21 cellular contexts compared by ENCODE assay signal in genomic region chr2:202007015-202008011, GRCh38. TPM values are rescaled to one million over a fixed set of nuclear protein-coding genes. Genes with fewer than 3 reads are reported as not detected.
DNase-seq lines count a peak whose midpoint lies in the region; ATAC-seq and TF ChIP-seq lines count a peak whose summit lies in the region.
"Had no signal": no experiment of that assay in that cellular context is flagged by ENCODE, and none has a peak within 500 bp of the region (broad histone marks: within the 10 kb centered on the region; RNA-seq: fewer than 3 reads in every experiment).

No MANE protein-coding gene starts in this region.

- H3K4me1 Mint-ChIP-seq in stimulated activated naive B cell treated with anti-CD40 and anti-IgM and Interleukin-4, amounts not matched to agents 10 μg/mL and 1 μg/mL and 100 μg/mL, for 72 hours = peaks cover 15 to 23% of the 10 kb centered on the region in 2 donors
- H3K4me1 Mint-ChIP-seq: activated naive CD8-positive, alpha-beta T cell treated with anti-CD3 and anti-CD28 coated beads, Interleukin-2, amount 10 ng/mL, durations not matched to agents 7 days and 5 days; central memory CD8-positive, alpha-beta T cell had no signal

- peaks cover 5 to 20% of the 10 kb centered on the region in 2 donors for H3K27me3 Mint-ChIP-seq in stimulated activated naive B cell treated with anti-CD40 and anti-IgM and Interleukin-4, amounts not matched to agents 10 μg/mL and 1 μg/mL and 100 μg/mL, for 72 hours

- no peaks in the 10 kb centered on the region for H3K9me3 ChIP-seq in parathyroid adenoma (ENCODE audit: control insufficient read depth, low read length)
- H3K9me3 ChIP-seq: mucosa of descending colon, spleen, thoracic aorta had no signal

- H3K4me3 ChIP-seq in GM12864 (ENCODE audit: low read depth, low read length) (no peak overlapping the region), fibroblast of villous mesenchyme (ENCODE audit: low read depth, low read length) (no peak overlapping the region), parathyroid adenoma (ENCODE audit: low read depth, low read length) (no peak overlapping the region)
- H3K4me3 ChIP-seq: mucosa of descending colon, spleen, thoracic aorta had no signal

- H3K9me3 Mint-ChIP-seq in stimulated activated naive B cell treated with anti-CD40 and anti-IgM and Interleukin-4, amounts not matched to agents 10 μg/mL and 1 μg/mL and 100 μg/mL, for 72 hours = peaks cover 0 to 1% of the 10 kb centered on the region in 2 donors
- H3K9me3 Mint-ChIP-seq: activated CD8-positive, alpha-beta T cell treated with anti-CD3 and anti-CD28 coated beads for 36 hours; activated naive CD8-positive, alpha-beta T cell treated with anti-CD3 and anti-CD28 coated beads, Interleukin-2, amount 10 ng/mL, durations not matched to agents 7 days and 5 days; central memory CD8-positive, alpha-beta T cell; effector memory CD8-positive, alpha-beta T cell had no signal

- no peak overlapping the region for H3K4me2 ChIP-seq in parathyroid adenoma (ENCODE audit: low read length)

- DNase-seq in GM12864 (ENCODE audit: low read depth) (no peak), SK-MEL-5 (ENCODE audit: low read depth, low spot score) (peak; percentile 38), fibroblast of villous mesenchyme (ENCODE audit: low read depth) (no peak), NCI-H1694 treated with DMSO at 0.1 percent for 48 hours (lab: John Stamatoyannopoulos, UW) (no peak)
- DNase-seq in stimulated activated naive B cell treated with anti-CD40 and anti-IgM and Interleukin-4, amounts not matched to agents 10 μg/mL and 1 μg/mL and 100 μg/mL, for 72 hours = no peak
- DNase-seq: activated CD8-positive, alpha-beta T cell treated with anti-CD3 and anti-CD28 coated beads for 36 hours; activated naive CD8-positive, alpha-beta T cell treated with anti-CD3 and anti-CD28 coated beads, Interleukin-2, amount 10 ng/mL, durations not matched to agents 7 days and 5 days; activated T-cell treated with anti-CD3 and anti-CD28 coated beads, Interleukin-2, amount 50 U/mL, for 48 hours; effector memory CD8-positive, alpha-beta T cell; hypothalamus; Kasumi-1; kidney; mucosa of descending colon; NCI-H1436 treated with DMSO at 0.1 percent for 48 hours; spleen had no signal

- H3K27ac ChIP-seq in parathyroid adenoma = no peak overlapping the region
- H3K27ac ChIP-seq: spleen, thoracic aorta had no signal

- no peaks in the 10 kb centered on the region for H3K4me1 ChIP-seq in parathyroid adenoma

- peak; percentile 20 for TF ChIP-seq CTCF in GM12864 (IDR thresholded peaks at IDR 0.05; ENCODE audit: low read depth, low read length, missing control alignments)
- TF ChIP-seq CTCF in fibroblast of villous mesenchyme (IDR thresholded peaks at IDR 0.05; ENCODE audit: insufficient read depth, low read depth, low read length) = peak; percentile 22
- TF ChIP-seq CTCF in parathyroid adenoma (IDR thresholded peaks at IDR 0.05) = peak; percentile 25

- no peaks in the 10 kb centered on the region for H3K36me3 ChIP-seq in parathyroid adenoma (ENCODE audit: control insufficient read depth, insufficient read depth, low read length)
- H3K36me3 ChIP-seq: spleen, thoracic aorta had no signal

- no peaks in the 10 kb centered on the region for H3K36me3 Mint-ChIP-seq in stimulated activated naive B cell treated with anti-CD40 and anti-IgM and Interleukin-4, amounts not matched to agents 10 μg/mL and 1 μg/mL and 100 μg/mL, for 72 hours
- H3K36me3 Mint-ChIP-seq: activated naive CD8-positive, alpha-beta T cell treated with anti-CD3 and anti-CD28 coated beads, Interleukin-2, amount 10 ng/mL, durations not matched to agents 7 days and 5 days had no signal

- H3K27me3 ChIP-seq in parathyroid adenoma (ENCODE audit: control insufficient read depth, insufficient read depth, low read length) = no peaks in the 10 kb centered on the region

- in situ Hi-C loops in SK-MEL-5 (cut with HindIII; ENCODE audit: low pct_unique_long_range_greater_than_20kb, low sequenced_read_pairs) = no loop called here

- no peaks in the 10 kb centered on the region for H3K79me2 ChIP-seq in parathyroid adenoma

- ATAC-seq in GM21619 (IDR thresholded peaks at IDR 0.05; ENCODE audit: unreplicated experiment) = no peak
- no peak for ATAC-seq in stimulated activated naive B cell treated with anti-CD40 and anti-IgM and Interleukin-4, amounts not matched to agents 10 μg/mL and 1 μg/mL and 100 μg/mL, for 72 hours (replicated peaks)
- ATAC-seq in GM19463 (IDR thresholded peaks at IDR 0.05; ENCODE audit: unreplicated experiment) = no peak
- ATAC-seq: activated CD8-positive, alpha-beta T cell treated with anti-CD3 and anti-CD28 coated beads for 36 hours; effector memory CD8-positive, alpha-beta T cell; mucosa of descending colon had no signal

- no peak overlapping the region for H3K27ac Mint-ChIP-seq in stimulated activated naive B cell treated with anti-CD40 and anti-IgM and Interleukin-4, amounts not matched to agents 10 μg/mL and 1 μg/mL and 100 μg/mL, for 72 hours
- H3K27ac Mint-ChIP-seq: activated CD8-positive, alpha-beta T cell treated with anti-CD3 and anti-CD28 coated beads for 36 hours; activated naive CD8-positive, alpha-beta T cell treated with anti-CD3 and anti-CD28 coated beads, Interleukin-2, amount 10 ng/mL, durations not matched to agents 7 days and 5 days; B cell; effector memory CD8-positive, alpha-beta T cell had no signal

- no peak overlapping the region for H3K9ac ChIP-seq in parathyroid adenoma

- H2AFZ ChIP-seq in parathyroid adenoma = no peak overlapping the region

- H3K4me3 Mint-ChIP-seq in stimulated activated naive B cell treated with anti-CD40 and anti-IgM and Interleukin-4, amounts not matched to agents 10 μg/mL and 1 μg/mL and 100 μg/mL, for 72 hours = no peak overlapping the region
- H3K4me3 Mint-ChIP-seq: activated CD8-positive, alpha-beta T cell treated with anti-CD3 and anti-CD28 coated beads for 36 hours; activated naive CD8-positive, alpha-beta T cell treated with anti-CD3 and anti-CD28 coated beads, Interleukin-2, amount 10 ng/mL, durations not matched to agents 7 days and 5 days; B cell; central memory CD8-positive, alpha-beta T cell; effector memory CD8-positive, alpha-beta T cell had no signal

RNA-seq across cellular contexts. Expression of gene FZD7, which starts 26.3 kb away (rescaled TPM):
- total RNA-seq in SK-MEL-5 (2014; rRNA removed; shearing (Covaris generic)) = 12.7 and 13.2 TPM in 2 replicates
- polyA plus RNA-seq in SK-MEL-5 (2015; cell fraction: cytosol; rRNA removed) = 12.8 and 17.7 TPM in 2 replicates
- polyA plus RNA-seq in SK-MEL-5 (2015; cell fraction: nucleus; rRNA removed) = 5.6 and 7.5 TPM in 2 replicates
- total RNA-seq in fibroblast of villous mesenchyme = 14.7 and 43.8 TPM in 2 replicates
